27 cellular contexts compared by ENCODE assay signal in the genomic region with DNA sequence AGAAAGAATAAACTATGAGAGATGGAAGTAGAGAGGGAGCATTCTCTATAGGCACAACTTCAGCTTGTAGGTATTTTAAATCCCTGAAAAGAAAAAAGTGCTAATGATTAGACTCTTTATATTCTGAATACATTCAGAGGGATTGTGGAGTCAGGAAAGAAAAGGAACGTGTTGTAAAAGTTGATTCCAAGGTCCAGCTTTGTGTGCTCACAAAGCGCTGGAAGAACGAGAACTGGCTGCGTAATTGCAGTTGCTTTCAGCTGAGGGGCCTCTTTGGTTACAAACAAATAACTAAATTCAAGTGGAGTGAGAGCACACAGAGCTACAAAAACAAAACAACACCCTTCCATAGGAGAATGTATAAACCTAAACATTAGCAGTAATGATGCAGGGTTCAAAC.
DNase-seq lines count a peak whose midpoint lies in the region; ATAC-seq, FAIRE-seq and TF ChIP-seq lines count a peak whose summit lies in the region.
"Had no signal": no experiment of that assay in that cellular context is flagged by ENCODE, and none has a peak within 500 bp of the region (broad histone marks: within the 10 kb centered on the region; RNA-seq: fewer than 3 reads in every experiment).

No MANE protein-coding gene starts in this region.

- no peaks in the 10 kb centered on the region for H3K36me3 ChIP-seq in HAP-1 (replicated peaks)
- H3K36me3 ChIP-seq in right lobe of liver, result no peaks in the 10 kb centered on the region
- no peaks in the 10 kb centered on the region for H3K36me3 ChIP-seq in small intestine (ENCODE audit: control insufficient read depth in 2 of 2, insufficient read depth in 2 of 2, low read length in 2 of 2)
- H3K36me3 ChIP-seq: BE2C, BLaER1 had no signal

- no peak for FAIRE-seq in small intestine (lab: Jason Lieb, UNC)
- FAIRE-seq: A204.1, GM12878, GM12892, GM18507 had no signal

- intact Hi-C loops in right lobe of liver (cut with DNase I), result no loop called here

- ATAC-seq in right lobe of liver (peak; percentile 56 to 86 (median 73)), HG03469 (IDR thresholded peaks at IDR 0.05; ENCODE audit: unreplicated experiment) (no peak)
- ATAC-seq: CD8-positive, alpha-beta T cell; GM12878 had no signal

- TF ChIP-seq CTCF in brain (conservative IDR thresholded peaks at IDR 0.05) (no peak), right lobe of liver (IDR thresholded peaks at IDR 0.05) (no peak)

- H3K4me3 ChIP-seq in HAP-1 (no peak overlapping the region), right lobe of liver (no peak overlapping the region), small intestine (ENCODE audit: low read depth in 1 of 2, low read length in 2 of 2) (no peak overlapping the region)
- H3K4me3 ChIP-seq: BLaER1, GM12878 had no signal

- H3K27me3 ChIP-seq in HAP-1 (ENCODE audit: low read depth) (no peaks in the 10 kb centered on the region), right lobe of liver (no peaks in the 10 kb centered on the region), small intestine (ENCODE audit: control insufficient read depth in 2 of 2, insufficient read depth in 2 of 2, low read length in 2 of 2) (no peaks in the 10 kb centered on the region)
- H3K27me3 ChIP-seq: BE2C, BLaER1 had no signal

- peaks cover 37% of the 10 kb centered on the region for H3K27me3 Mint-ChIP-seq in brain
- H3K27me3 Mint-ChIP-seq: CD4-positive, alpha-beta T cell had no signal

- TF ChIP-seq POLR2A in right lobe of liver (IDR thresholded peaks at IDR 0.05), result no peak

- H3K4me1 Mint-ChIP-seq in brain, result peaks cover 32% of the 10 kb centered on the region

- H3K9me3 ChIP-seq in HAP-1 (no peaks in the 10 kb centered on the region), right lobe of liver (no peaks in the 10 kb centered on the region), small intestine (ENCODE audit: control insufficient read depth, low read depth) (no peaks in the 10 kb centered on the region)
- H3K9me3 ChIP-seq: BE2C, BLaER1, Caco-2 had no signal

- DNase-seq in HAP-1 (ENCODE audit: low spot score in 2 of 2) (peak; percentile 67 to 91), right lobe of liver (no peak), small intestine (peak; percentile 25), NCI-H82 treated with DMSO at 0.1 percent for 48 hours (lab: John Stamatoyannopoulos, UW; ENCODE audit: unreplicated experiment) (no peak), kidney tubule cell (ENCODE audit: low spot score) (no peak)
- DNase-seq: 8988T; ACHN; BE2C; Caco-2; Calu3; CD4-positive, alpha-beta T cell; CD8-positive, alpha-beta T cell; DMS 273 treated with DMSO at 0.1 percent for 48 hours; DMS153; DMS53; DMS79; DND-41; EL; GDM1 had no signal

- in situ Hi-C loops in HAP-1 (cut with MboI; ENCODE audit: low sequenced_read_pairs), result loop anchor here (25.0 kb wide), 1 partner anchor 311 kb away; no protein-coding TSS in a partner anchor

- H3K36me3 Mint-ChIP-seq in brain, result no peaks in the 10 kb centered on the region
- H3K36me3 Mint-ChIP-seq: CD8-positive, alpha-beta T cell had no signal

- H3K27ac ChIP-seq in right lobe of liver (no peak overlapping the region), small intestine (ENCODE audit: low read depth in 1 of 2, low read length in 1 of 2) (no peak overlapping the region)
- H3K27ac ChIP-seq: BLaER1, C4-2B had no signal

- H3K9me3 Mint-ChIP-seq in brain, result peaks cover 0 to 3% (median 0%) of the 10 kb centered on the region in 5 experiments

- H3K4me1 ChIP-seq in HAP-1, result peaks cover 14% of the 10 kb centered on the region
- H3K4me1 ChIP-seq in right lobe of liver, result peaks cover 0 to 6% (median 0%) of the 10 kb centered on the region in 4 donors
- no peaks in the 10 kb centered on the region for H3K4me1 ChIP-seq in small intestine (ENCODE audit: control insufficient read depth in 2 of 2, insufficient read depth in 1 of 2, low read depth in 1 of 2, low read length in 1 of 2)
- H3K4me1 ChIP-seq: BE2C, Caco-2 had no signal

- H3K27ac Mint-ChIP-seq in brain, result peak overlapping the region in 3 of 5 experiments; percentile 11 to 35 (median 20)
- H3K27ac Mint-ChIP-seq: CD4-positive, alpha-beta T cell; CD8-positive, alpha-beta T cell had no signal

- H3K4me3 Mint-ChIP-seq in brain, result no peak overlapping the region
- H3K4me3 Mint-ChIP-seq: CD4-positive, alpha-beta T cell; CD8-positive, alpha-beta T cell had no signal

- 29% methylated on average over 4 of the region's 4 CpGs for WGBS in right lobe of liver (ENCODE audit: insufficient coverage, low coverage, low lambda C conversion rate, missing lambda C conversion rate)
- 8 to 55% (median 30%) methylated on average over 4 of the region's 4 CpGs for WGBS in small intestine, 3 donors

Comparison
In these comparisons a context has a peak if more than half of its experiments do, and no peak if none do; other contexts are left out.
1. DNase-seq: peak in HAP-1 (2 of 2) and small intestine (single experiment); none in right lobe of liver (0 of 3), NCI-H82 treated with DMSO at 0.1 percent for 48 hours (single experiment) and kidney tubule cell (single experiment).